12 cellular contexts compared by ENCODE assay signal in the genomic region with DNA sequence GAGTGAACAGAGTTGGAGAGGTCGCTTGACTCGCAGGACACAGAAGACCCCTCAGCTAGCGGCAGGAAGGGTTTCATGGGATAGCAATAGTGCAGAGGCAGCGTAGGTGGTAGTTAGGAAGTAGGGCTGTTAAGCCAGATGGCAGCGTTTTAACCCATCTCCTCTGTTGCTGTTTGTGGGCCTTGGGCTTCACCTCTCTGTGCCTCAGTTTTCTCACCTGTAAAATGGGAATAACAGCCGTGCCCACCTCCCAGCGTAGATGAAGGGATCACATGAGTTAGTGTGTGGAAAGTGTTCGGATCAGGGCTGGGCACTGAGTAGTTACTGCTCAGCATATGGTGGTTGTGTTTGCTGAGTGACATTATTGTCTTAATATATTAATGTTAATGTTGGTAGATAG. TPM values are rescaled to one million over a fixed set of nuclear protein-coding genes. Genes with fewer than 3 reads are reported as not detected.
A peak's percentile ranks its signal among the peaks of the same experiment; 100 is the strongest.
DNase-seq lines count a peak whose midpoint lies in the region; ATAC-seq and TF ChIP-seq lines count a peak whose summit lies in the region.
"Had no signal": no experiment of that assay in that cellular context is flagged by ENCODE, and none has a peak within 500 bp of the region (broad histone marks: within the 10 kb centered on the region; RNA-seq: fewer than 3 reads in every experiment).

No MANE protein-coding gene starts in this region.

- H3K27me3 ChIP-seq in fibroblast of lung (ENCODE audit: control insufficient read depth, insufficient read depth, low read length) = no peaks in the 10 kb centered on the region
- H3K27me3 ChIP-seq: cardiac muscle cell had no signal

- peak overlapping the region; percentile 72 for H3K4me3 Mint-ChIP-seq in activated T-cell treated with anti-CD3 and anti-CD28 coated beads, Interleukin-2, amount 50 U/mL, for 24 hours
- H3K4me3 Mint-ChIP-seq in activated B cell treated with CpG ODN at 0.5 μM for 24 hours = peak overlapping the region; percentile 74
- peak overlapping the region; percentile 52 for H3K4me3 Mint-ChIP-seq in stimulated activated effector memory CD8-positive, alpha-beta T cell treated with anti-CD3 and anti-CD28 coated beads, Interleukin-12 subunit alpha, Interleukin-12 subunit beta, amount 100 ng/mL, for 72 hours

- H3K9ac ChIP-seq in fibroblast of lung (ENCODE audit: insufficient read depth, low read length) = no peak overlapping the region

- no peak for ATAC-seq in activated B cell treated with CpG ODN at 0.5 μM for 24 hours (ENCODE audit: low read depth)
- no peak for ATAC-seq in stimulated activated effector memory CD8-positive, alpha-beta T cell treated with anti-CD3 and anti-CD28 coated beads, Interleukin-12 subunit alpha, Interleukin-12 subunit beta, amount 100 ng/mL, for 72 hours
- ATAC-seq in HG02870 (IDR thresholded peaks at IDR 0.05; ENCODE audit: unreplicated experiment) = no peak
- ATAC-seq in GM18520 (IDR thresholded peaks at IDR 0.05; ENCODE audit: unreplicated experiment) = no peak
- no peak for ATAC-seq in HG03135 (IDR thresholded peaks at IDR 0.05; ENCODE audit: unreplicated experiment)
- ATAC-seq: mucosa of descending colon had no signal

- POLR2A ChIA-PET in activated B cell treated with CpG ODN at 0.5 μM for 24 hours (lab: Charles Lee) = no interaction called here

- H3K4me3 ChIP-seq in fibroblast of lung (replicated peaks in 1 of 4; ENCODE audit: control extremely low read depth in 1 of 4, insufficient read depth in 1 of 4, low read depth in 3 of 4, low read length in 4 of 4) = peak overlapping the region in 2 of 4 experiments; percentile 18 to 37
- H3K4me3 ChIP-seq: cardiac muscle cell, mucosa of descending colon had no signal

- H4K20me1 ChIP-seq in fibroblast of lung (ENCODE audit: control insufficient read depth, extremely low read depth, insufficient read depth, low read length) = no peaks in the 10 kb centered on the region

- no peak overlapping the region for H2AFZ ChIP-seq in fibroblast of lung (ENCODE audit: low read length)

- intact Hi-C loops in activated B cell treated with CpG ODN at 0.5 μM for 24 hours (cut with micrococcal nuclease) = no loop called here

- H3K9me3 ChIP-seq in fibroblast of lung (ENCODE audit: control insufficient read depth, insufficient read depth, low read depth, low read length) = no peaks in the 10 kb centered on the region
- H3K9me3 ChIP-seq: mucosa of descending colon had no signal

- H3K79me2 ChIP-seq in fibroblast of lung (ENCODE audit: control insufficient read depth, insufficient read depth, low read length) = peaks cover 12% of the 10 kb centered on the region

- H3K27me3 Mint-ChIP-seq in activated T-cell treated with anti-CD3 and anti-CD28 coated beads, Interleukin-2, amount 50 U/mL, for 24 hours = no peaks in the 10 kb centered on the region
- H3K27me3 Mint-ChIP-seq in activated B cell treated with CpG ODN at 0.5 μM for 24 hours = no peaks in the 10 kb centered on the region

- peaks cover 30% of the 10 kb centered on the region for H3K4me1 Mint-ChIP-seq in activated T-cell treated with anti-CD3 and anti-CD28 coated beads, Interleukin-2, amount 50 U/mL, for 24 hours (ENCODE audit: low read depth)
- peaks cover 19% of the 10 kb centered on the region for H3K4me1 Mint-ChIP-seq in activated B cell treated with CpG ODN at 0.5 μM for 24 hours
- H3K4me1 Mint-ChIP-seq in stimulated activated effector memory CD8-positive, alpha-beta T cell treated with anti-CD3 and anti-CD28 coated beads, Interleukin-12 subunit alpha, Interleukin-12 subunit beta, amount 100 ng/mL, for 72 hours = peaks cover 26% of the 10 kb centered on the region

- H3K36me3 Mint-ChIP-seq in activated T-cell treated with anti-CD3 and anti-CD28 coated beads, Interleukin-2, amount 50 U/mL, for 24 hours (ENCODE audit: low read depth) = peaks cover 57% of the 10 kb centered on the region
- H3K36me3 Mint-ChIP-seq in activated B cell treated with CpG ODN at 0.5 μM for 24 hours (ENCODE audit: low read depth) = peaks cover 36% of the 10 kb centered on the region
- H3K36me3 Mint-ChIP-seq in stimulated activated effector memory CD8-positive, alpha-beta T cell treated with anti-CD3 and anti-CD28 coated beads, Interleukin-12 subunit alpha, Interleukin-12 subunit beta, amount 100 ng/mL, for 72 hours = peaks cover 43% of the 10 kb centered on the region

- DNase-seq in activated T-cell treated with anti-CD3 and anti-CD28 coated beads, Interleukin-2, amount 50 U/mL, for 24 hours = no peak
- DNase-seq in activated T-cell treated with anti-CD3 and anti-CD28 coated beads for 4 hours (no peak), activated B cell treated with CpG ODN at 0.5 μM for 24 hours (no peak), fibroblast of lung (ENCODE audit: low read depth in 2 of 2) (no peak)
- no peak for DNase-seq in stimulated activated effector memory CD8-positive, alpha-beta T cell treated with anti-CD3 and anti-CD28 coated beads, Interleukin-12 subunit alpha, Interleukin-12 subunit beta, amount 100 ng/mL, for 72 hours (ENCODE audit: low spot score in 2 of 2)
- DNase-seq: KBM-7, mucosa of descending colon, NCI-H2081 treated with DMSO at 0.1 percent for 48 hours had no signal

- peaks cover 2% of the 10 kb centered on the region for H3K36me3 ChIP-seq in fibroblast of lung (ENCODE audit: control insufficient read depth, insufficient read depth, low read length)

- H3K4me2 ChIP-seq in fibroblast of lung (ENCODE audit: extremely low read depth, insufficient read depth, low read length) = peak overlapping the region; percentile 58

- peak overlapping the region; percentile 63 for H3K27ac Mint-ChIP-seq in activated T-cell treated with anti-CD3 and anti-CD28 coated beads, Interleukin-2, amount 50 U/mL, for 24 hours
- peak overlapping the region; percentile 19 for H3K27ac Mint-ChIP-seq in activated B cell treated with CpG ODN at 0.5 μM for 24 hours
- peak overlapping the region; percentile 7 for H3K27ac Mint-ChIP-seq in stimulated activated effector memory CD8-positive, alpha-beta T cell treated with anti-CD3 and anti-CD28 coated beads, Interleukin-12 subunit alpha, Interleukin-12 subunit beta, amount 100 ng/mL, for 72 hours

- CTCF ChIA-PET in activated B cell treated with CpG ODN at 0.5 μM for 24 hours (lab: Charles Lee) = no interaction called here

- peaks cover 2% of the 10 kb centered on the region for H3K9me3 Mint-ChIP-seq in activated T-cell treated with anti-CD3 and anti-CD28 coated beads, Interleukin-2, amount 50 U/mL, for 24 hours
- no peaks in the 10 kb centered on the region for H3K9me3 Mint-ChIP-seq in activated B cell treated with CpG ODN at 0.5 μM for 24 hours
- no peaks in the 10 kb centered on the region for H3K9me3 Mint-ChIP-seq in stimulated activated effector memory CD8-positive, alpha-beta T cell treated with anti-CD3 and anti-CD28 coated beads, Interleukin-12 subunit alpha, Interleukin-12 subunit beta, amount 100 ng/mL, for 72 hours

- H3K4me1 ChIP-seq in fibroblast of lung (ENCODE audit: control insufficient read depth, extremely low read depth, insufficient read depth, low read length) = no peaks in the 10 kb centered on the region

- no peak overlapping the region for H3K27ac ChIP-seq in fibroblast of lung (ENCODE audit: insufficient read depth, low read length)
- H3K27ac ChIP-seq: cardiac muscle cell had no signal

- TF ChIP-seq CTCF in activated B cell treated with CpG ODN at 0.5 μM for 24 hours (IDR thresholded peaks at IDR 0.05) (no peak), fibroblast of lung (conservative IDR thresholded peaks at IDR 0.05 in 1 of 2, IDR thresholded peaks at IDR 0.05 in 1 of 2; ENCODE audit: low read depth in 1 of 2, low read length in 2 of 2) (no peak)

RNA-seq across cellular contexts. Expression of gene ZNF354B, which starts 1.9 kb away (rescaled TPM):
- total RNA-seq in activated B cell treated with CpG ODN at 0.5 μM for 24 hours = 17.5 and 20.0 TPM in 2 replicates
- total RNA-seq in fibroblast of lung = 8.2 and 9.4 TPM in 2 replicates
- 4.4 and 6.1 TPM in 2 replicates for polyA plus RNA-seq in fibroblast of lung
- polyA plus RNA-seq in fibroblast of lung (2012) = 2.8 and 2.9 TPM in 2 replicates
- polyA minus RNA-seq in fibroblast of lung (ENCODE audit: low replicate concordance) = not detected in 2 replicates

RNA-seq across cellular contexts. Expression of gene ZFP2, which starts 34.1 kb away (rescaled TPM):
- 0.44 and 0.95 TPM in 2 replicates for total RNA-seq in activated B cell treated with CpG ODN at 0.5 μM for 24 hours
- 1.5 and 2.8 TPM in 2 replicates for total RNA-seq in fibroblast of lung
- polyA plus RNA-seq in fibroblast of lung = 0.27 and 0.30 TPM in 2 replicates
- 0.12 and 0.15 TPM in 2 replicates for polyA plus RNA-seq in fibroblast of lung (2012)
- polyA minus RNA-seq in fibroblast of lung (ENCODE audit: low replicate concordance) = not detected in 2 replicates

Comparison
In these comparisons a context has a peak if more than half of its experiments do, and no peak if none do; other contexts are left out.
1. H3K27ac Mint-ChIP-seq: peak in every context shown above with its lines; median percentile 63 in activated T-cell treated with anti-CD3 and anti-CD28 coated beads, Interleukin-2, amount 50 U/mL, for 24 hours; 19 in activated B cell treated with CpG ODN at 0.5 μM for 24 hours; 7 in stimulated activated effector memory CD8-positive, alpha-beta T cell treated with anti-CD3 and anti-CD28 coated beads, Interleukin-12 subunit alpha, Interleukin-12 subunit beta, amount 100 ng/mL, for 72 hours.